11 cellular contexts compared by ENCODE assay signal in genomic region chrX:101241531-101241930, GRCh38. TPM values are rescaled to one million over a fixed set of nuclear protein-coding genes. Genes with fewer than 3 reads are reported as not detected.
"Had no signal": no experiment of that assay in that cellular context is flagged by ENCODE, and none has a peak within 500 bp of the region (broad histone marks: within the 10 kb centered on the region; RNA-seq: fewer than 3 reads in every experiment).

No MANE protein-coding gene starts in this region.

- H3K4me3 ChIP-seq: GM23248, HAP-1 had no signal

- H3K36me3 Mint-ChIP-seq: IgD-negative memory B cell had no signal

- H3K9ac ChIP-seq: GM23248 had no signal

- H3K4me3 Mint-ChIP-seq: HFFc6, IgD-negative memory B cell had no signal

- FAIRE-seq: HTR-8/SVneo had no signal

- ATAC-seq: HCT116 had no signal

- H3K27me3 Mint-ChIP-seq: IgD-negative memory B cell had no signal

- H3K9me3 ChIP-seq: HAP-1 had no signal

- H3K27ac ChIP-seq: GM23248 had no signal

- H2AFZ ChIP-seq: GM23248 had no signal

- H3K36me3 ChIP-seq: HAP-1 had no signal

- H3K27ac Mint-ChIP-seq: HFFc6, IgD-negative memory B cell had no signal

- DNase-seq: GM23248, GOT3, H7, HFFc6, KBM-7 had no signal

- H3K9me3 Mint-ChIP-seq: HFFc6 had no signal

- H3K4me1 ChIP-seq: HAP-1 had no signal

RNA-seq across cellular contexts. Expression of gene DRP2, which starts 21.9 kb away (rescaled TPM):
- total RNA-seq: H4 had no signal
- polyA plus RNA-seq: IgD-negative memory B cell had no signal

RNA-seq across cellular contexts. Expression of gene TAF7L, which starts 49.6 kb away (rescaled TPM):
- total RNA-seq: H4, H7, HT-29 had no signal
- polyA plus RNA-seq: IgD-negative memory B cell had no signal
